ENCODE assay signal across 1 cellular context in genomic region chr19:2199215-2199614, GRCh38.
TF ChIP-seq lines count a peak whose summit lies in the region.

No MANE protein-coding gene starts in this region.

TF ChIP-seq in H1, 55 proteins besides CTCF, POLR2A, EP300 and RAD21:
- TF ChIP-seq NANOG (IDR thresholded peaks at IDR 0.05; ENCODE audit: insufficient read depth, low read depth, low read length, poor library complexity, severe bottlenecking) (no peak), EGR1 (IDR thresholded peaks at IDR 0.05; ENCODE audit: borderline replicate concordance, low read depth, low read length) (peak; percentile 68), GABPA (IDR thresholded peaks at IDR 0.05; ENCODE audit: borderline replicate concordance, insufficient read depth, low read length) (peak; percentile 79; the same call in 1 of the 2 replicates), SAP30 (IDR thresholded peaks at IDR 0.05; ENCODE audit: insufficient read depth, insufficient replicate concordance, low read length) (no peak), SRF (IDR thresholded peaks at IDR 0.05; ENCODE audit: low read depth, low read length) (0 out of 2 replicates have a peak, but pooled peaks have one; percentile 25)
